ENCODE assay signal across 1 cellular context in genomic region chr17:59220328-59221158, GRCh38.
TF ChIP-seq lines count a peak whose summit lies in the region.

Gene GDPD1, plus strand, starts transcription at chr17:59220511. Its CDS starts 99 bp downstream, at chr17:59220610.

TF ChIP-seq in H1, 55 proteins besides CTCF, POLR2A, EP300 and RAD21 (continued from another document):
- TF ChIP-seq, protein P1, sequence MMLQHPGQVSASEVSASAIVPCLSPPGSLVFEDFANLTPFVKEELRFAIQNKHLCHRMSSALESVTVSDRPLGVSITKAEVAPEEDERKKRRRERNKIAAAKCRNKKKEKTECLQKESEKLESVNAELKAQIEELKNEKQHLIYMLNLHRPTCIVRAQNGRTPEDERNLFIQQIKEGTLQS (IDR thresholded peaks at IDR 0.05; ENCODE audit: insufficient read depth, low read depth, low read length): 0 out of 2 replicates have a peak, but pooled peaks have one; percentile 33
- peak; percentile 62 for TF ChIP-seq TBP (IDR thresholded peaks at IDR 0.05; ENCODE audit: low read depth, low read length)
- TF ChIP-seq SUZ12 (IDR thresholded peaks at IDR 0.05; ENCODE audit: low read length): 0 out of 2 replicates have a peak, but pooled peaks have one; percentile 28
- TF ChIP-seq KDM4A (IDR thresholded peaks at IDR 0.05; ENCODE audit: low read depth, low read length, severe bottlenecking): peak; percentile 91
- peak in 1 of 2 experiments; percentile 56; a peak in 1 of 4 replicates for TF ChIP-seq SIN3A (conservative IDR thresholded peaks at IDR 0.05 in 1 of 2, IDR thresholded peaks at IDR 0.05 in 1 of 2; ENCODE audit: low read depth in 1 of 2, low read length in 2 of 2)
- peak; percentile 55; the same call in 1 of the 2 replicates for TF ChIP-seq PHF8 (conservative IDR thresholded peaks at IDR 0.05; ENCODE audit: low read depth, low read length)
- TF ChIP-seq ASH2L (IDR thresholded peaks at IDR 0.05; ENCODE audit: low read length): peak; percentile 89
- TF ChIP-seq GABPA (IDR thresholded peaks at IDR 0.05; ENCODE audit: borderline replicate concordance, insufficient read depth, low read length): no peak; the same call in 1 of the 2 replicates
- peak; percentile 85 for TF ChIP-seq NRF1 (IDR thresholded peaks at IDR 0.05; ENCODE audit: low read depth, low read length)
- 0 out of 2 replicates have a peak, but pooled peaks have one; percentile 38 for TF ChIP-seq JUND (IDR thresholded peaks at IDR 0.05; ENCODE audit: low read length)
- TF ChIP-seq, protein P2, sequence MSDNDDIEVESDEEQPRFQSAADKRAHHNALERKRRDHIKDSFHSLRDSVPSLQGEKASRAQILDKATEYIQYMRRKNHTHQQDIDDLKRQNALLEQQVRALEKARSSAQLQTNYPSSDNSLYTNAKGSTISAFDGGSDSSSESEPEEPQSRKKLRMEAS (IDR thresholded peaks at IDR 0.05): peak; percentile 33
- peak; percentile 70 for TF ChIP-seq TAF1 (IDR thresholded peaks at IDR 0.05; ENCODE audit: low read depth, low read length)
- TF ChIP-seq CBX5 (IDR thresholded peaks at IDR 0.05; ENCODE audit: low read depth, low read length): no peak
- peak; percentile 27; the same call in 1 of the 2 replicates for TF ChIP-seq KDM1A (IDR thresholded peaks at IDR 0.05; ENCODE audit: borderline replicate concordance, low read length)
- peak; percentile 54; the same call in 1 of the 2 replicates for TF ChIP-seq RBBP5 (IDR thresholded peaks at IDR 0.05; ENCODE audit: borderline replicate concordance, low read depth, low read length)
- TF ChIP-seq HDAC6 (IDR thresholded peaks at IDR 0.05; ENCODE audit: low read depth, low read length): no peak
- peak; percentile 58; the same call in 1 of the 2 replicates for TF ChIP-seq POLR2AphosphoS5 (IDR thresholded peaks at IDR 0.05; ENCODE audit: low read depth, low read length)
